Comparison of ENCODE assay signal across 9 cellular contexts in the genomic region with DNA sequence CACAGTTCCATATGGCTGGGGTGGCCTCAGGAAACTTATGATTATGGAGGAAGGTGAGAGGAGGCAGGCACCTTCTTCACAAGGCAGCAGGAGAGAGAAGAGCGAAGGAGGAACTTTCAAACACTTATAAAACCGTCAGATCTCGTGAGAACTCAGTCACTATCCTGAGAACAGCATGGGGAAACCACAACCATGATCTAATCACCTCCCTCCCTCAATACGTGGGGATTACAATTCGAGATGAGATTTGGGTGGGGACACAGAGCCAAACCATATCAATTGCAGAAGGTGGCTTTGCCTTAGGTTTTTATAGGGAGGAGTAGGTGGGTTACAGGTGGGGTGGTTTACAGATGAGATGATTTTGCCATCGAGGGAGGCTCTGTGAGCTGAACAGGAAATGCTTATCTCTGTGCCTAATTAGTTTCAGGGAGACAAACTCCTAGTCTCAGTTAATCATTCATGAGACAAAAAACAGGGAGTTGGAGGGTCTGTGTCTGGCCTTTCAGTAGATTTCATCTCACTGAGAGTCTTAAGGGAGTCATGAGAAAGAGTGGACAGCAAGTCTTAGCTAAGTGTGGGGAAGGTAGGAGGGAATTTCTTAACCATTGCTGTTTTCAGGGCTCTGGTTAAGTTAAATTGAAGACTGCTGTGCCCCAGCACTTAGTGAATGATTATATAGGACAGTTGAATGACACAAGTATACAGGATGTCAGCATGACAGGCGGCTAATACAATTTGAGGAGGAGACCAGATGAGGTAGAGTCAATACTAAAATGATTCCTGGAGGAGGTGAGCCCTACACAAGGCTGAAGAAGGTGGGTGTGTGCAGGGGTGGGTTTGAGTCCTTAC. TPM values are rescaled to one million over a fixed set of nuclear protein-coding genes. Genes with fewer than 3 reads are reported as not detected.
DNase-seq lines count a peak whose midpoint lies in the region; ATAC-seq and TF ChIP-seq lines count a peak whose summit lies in the region.
"Had no signal": no experiment of that assay in that cellular context is flagged by ENCODE, and none has a peak within 500 bp of the region (broad histone marks: within the 10 kb centered on the region; RNA-seq: fewer than 3 reads in every experiment).

No MANE protein-coding gene starts in this region.

- H3K79me2 ChIP-seq in smooth muscle cell (ENCODE audit: low read depth) = no peaks in the 10 kb centered on the region

- no peaks in the 10 kb centered on the region for H3K9me3 Mint-ChIP-seq in endodermal cell

- peak overlapping the region; percentile 3 for H3K4me3 Mint-ChIP-seq in endodermal cell

- peaks cover 10% of the 10 kb centered on the region for H3K27me3 Mint-ChIP-seq in endodermal cell (ENCODE audit: insufficient read depth)

- TF ChIP-seq CTCF in endodermal cell (conservative IDR thresholded peaks at IDR 0.05) = no peak
- TF ChIP-seq CTCF in smooth muscle cell (IDR thresholded peaks at IDR 0.05; ENCODE audit: borderline replicate concordance, insufficient read depth, poor library complexity, severe bottlenecking) = no peak

- H3K9ac ChIP-seq in endodermal cell (ENCODE audit: extremely low read depth, low read length, poor library complexity, severe bottlenecking) = no peak overlapping the region
- H3K9ac ChIP-seq in smooth muscle cell (ENCODE audit: low read depth) = no peak overlapping the region

- H3K36me3 ChIP-seq in endodermal cell (ENCODE audit: control insufficient read depth, insufficient read depth, low read length) (no peaks in the 10 kb centered on the region), smooth muscle cell (ENCODE audit: low read depth) (no peaks in the 10 kb centered on the region)

- H3K27me3 ChIP-seq in endodermal cell (ENCODE audit: control insufficient read depth, insufficient read depth, low read length, poor library complexity, severe bottlenecking) (no peaks in the 10 kb centered on the region), smooth muscle cell (ENCODE audit: low read depth) (no peaks in the 10 kb centered on the region)

- peak overlapping the region; percentile 56 for H3K4me2 ChIP-seq in smooth muscle cell

- no peak overlapping the region for H2AFZ ChIP-seq in smooth muscle cell (ENCODE audit: low read depth)

- peak overlapping the region; percentile 4 for H3K27ac ChIP-seq in endodermal cell (ENCODE audit: low read depth, low read length)
- peak overlapping the region; percentile 77 for H3K27ac ChIP-seq in smooth muscle cell (ENCODE audit: low read depth)
- H3K27ac ChIP-seq: 22Rv1 had no signal

- peaks cover 32% of the 10 kb centered on the region for H3K4me1 Mint-ChIP-seq in endodermal cell

- peaks cover 7% of the 10 kb centered on the region for H3F3A ChIP-seq in smooth muscle cell (ENCODE audit: low read depth)

- H4K20me1 ChIP-seq in smooth muscle cell (ENCODE audit: low read depth) = no peaks in the 10 kb centered on the region

- peak overlapping the region; percentile 22 for H3K27ac Mint-ChIP-seq in endodermal cell

- no peaks in the 10 kb centered on the region for H3K36me3 Mint-ChIP-seq in endodermal cell (ENCODE audit: low read depth)

- DNase-seq in activated CD4-positive, CD25-positive, alpha-beta regulatory T cell (lab: John Stamatoyannopoulos, UW) = no peak
- DNase-seq in endodermal cell (no peak), smooth muscle cell (lab: John Stamatoyannopoulos, UW; ENCODE audit: unreplicated experiment) (no peak), midbrain (lab: John Stamatoyannopoulos, UW) (no peak), NK-92 (lab: John Stamatoyannopoulos, UW; ENCODE audit: unreplicated experiment) (no peak)

- ATAC-seq in activated CD4-positive, CD25-positive, alpha-beta regulatory T cell treated with anti-CD3 and anti-CD28 coated beads, Interleukin-2, amount 50 U/mL, for 24 hours = peak; percentile 23 to 24
- ATAC-seq in HG03139 (IDR thresholded peaks at IDR 0.05; ENCODE audit: unreplicated experiment) (peak; percentile 70), HG02610 (IDR thresholded peaks at IDR 0.05; ENCODE audit: unreplicated experiment) (no peak)

- WGBS in endodermal cell (ENCODE audit: insufficient coverage in 1 of 2, insufficient read length in 1 of 2), 2 experiments = 80 to 85% methylated on average over 2 to 7 of the region's 7 CpGs
- whole genome bisulfite sequencing in smooth muscle cell (ENCODE audit: low lambda C conversion rate) = 38% methylated on average over 7 of the region's 7 CpGs

- no peaks in the 10 kb centered on the region for H3K4me1 ChIP-seq in endodermal cell (ENCODE audit: control insufficient read depth, insufficient read depth, low read length)
- peaks cover 11% of the 10 kb centered on the region for H3K4me1 ChIP-seq in smooth muscle cell (ENCODE audit: low read depth)

- no peaks in the 10 kb centered on the region for H3K9me3 ChIP-seq in endodermal cell (ENCODE audit: control insufficient read depth, low read length)
- H3K9me3 ChIP-seq in smooth muscle cell (replicated peaks; ENCODE audit: low read depth) = no peaks in the 10 kb centered on the region

- H3K4me3 ChIP-seq in endodermal cell (ENCODE audit: low read length) = no peak overlapping the region
- H3K4me3 ChIP-seq in smooth muscle cell = no peak overlapping the region

RNA-seq across cellular contexts. Expression of gene CWC15, which starts 47.7 kb away (rescaled TPM):
- 10 to 100 TPM; 73.9 to 81.4 TPM for total RNA-seq in endodermal cell
- 76.4 TPM for polyA plus RNA-seq in endodermal cell (2013, experiment 1 of 2)
- 80.9 TPM for polyA plus RNA-seq in endodermal cell (2013, experiment 2 of 2)
- 64.1 and 80.7 TPM in 2 replicates for total RNA-seq in smooth muscle cell
- polyA plus RNA-seq in smooth muscle cell = 70.0 and 70.2 TPM in 2 replicates

RNA-seq across cellular contexts. Expression of gene KDM4D, which starts 47.9 kb away (rescaled TPM):
- total RNA-seq in endodermal cell (1 to 10 TPM; 1.7 to 3.1 TPM), smooth muscle cell (0.63 and 0.94 TPM in 2 replicates)
- polyA plus RNA-seq in endodermal cell (2013, experiment 1 of 2) = 3.8 TPM
- polyA plus RNA-seq in endodermal cell (2013, experiment 2 of 2) = 3.0 TPM
- 0.54 and 1.4 TPM in 2 replicates for polyA plus RNA-seq in smooth muscle cell
